ENCODE assay signal across 10 cellular contexts in the genomic region with DNA sequence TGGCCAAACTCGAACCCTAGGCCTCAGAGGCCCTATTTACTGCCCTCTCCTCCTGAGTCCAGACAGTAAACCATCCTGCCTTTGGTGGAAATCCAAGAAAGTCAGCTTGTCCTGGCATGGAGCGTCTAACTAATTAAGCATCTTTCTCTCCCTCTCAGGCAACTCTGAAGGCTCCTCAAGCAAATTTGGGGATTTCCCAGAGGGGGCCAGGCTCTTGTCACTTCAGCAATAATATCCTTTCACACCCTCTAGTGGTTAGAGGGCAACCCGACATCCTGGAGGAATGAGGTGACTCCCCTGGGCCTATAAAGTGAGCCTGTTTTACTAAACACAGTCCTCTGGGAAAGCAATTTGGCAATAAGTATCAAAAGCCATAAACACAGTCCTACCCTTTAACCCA.
DNase-seq lines count a peak whose midpoint lies in the region; ATAC-seq and TF ChIP-seq lines count a peak whose summit lies in the region.
"Had no signal": no experiment of that assay in that cellular context is flagged by ENCODE, and none has a peak within 500 bp of the region (broad histone marks: within the 10 kb centered on the region; RNA-seq: fewer than 3 reads in every experiment).

No MANE protein-coding gene starts in this region.

- H3K36me3 Mint-ChIP-seq in HFFc6 (ENCODE audit: low read depth): no peaks in the 10 kb centered on the region
- no peaks in the 10 kb centered on the region for H3K36me3 Mint-ChIP-seq in activated CD4-positive, alpha-beta T cell treated with anti-CD3 and anti-CD28 coated beads for 36 hours (ENCODE audit: low read depth)
- H3K36me3 Mint-ChIP-seq in endothelial cell (ENCODE audit: low read depth, unreplicated experiment): no peaks in the 10 kb centered on the region

- H3K27ac Mint-ChIP-seq in HFFc6: no peak overlapping the region
- H3K27ac Mint-ChIP-seq in activated CD4-positive, alpha-beta T cell treated with anti-CD3 and anti-CD28 coated beads for 36 hours: no peak overlapping the region
- H3K27ac Mint-ChIP-seq in endothelial cell (ENCODE audit: unreplicated experiment): no peak overlapping the region
- H3K27ac Mint-ChIP-seq: CD8-positive, alpha-beta memory T cell had no signal

- H3K9me3 Mint-ChIP-seq in HFFc6: peaks cover 4% of the 10 kb centered on the region; the same call in 1 of the 2 replicates
- H3K9me3 Mint-ChIP-seq in activated CD4-positive, alpha-beta T cell treated with anti-CD3 and anti-CD28 coated beads for 36 hours (ENCODE audit: low read depth): no peaks in the 10 kb centered on the region
- no peaks in the 10 kb centered on the region for H3K9me3 Mint-ChIP-seq in endothelial cell (ENCODE audit: unreplicated experiment)

- H3K4me1 Mint-ChIP-seq in HFFc6 (ENCODE audit: low read depth): peaks cover 12% of the 10 kb centered on the region
- H3K4me1 Mint-ChIP-seq in activated CD4-positive, alpha-beta T cell treated with anti-CD3 and anti-CD28 coated beads for 36 hours: peaks cover 6% of the 10 kb centered on the region
- peaks cover 9% of the 10 kb centered on the region for H3K4me1 Mint-ChIP-seq in endothelial cell (ENCODE audit: unreplicated experiment)
- H3K4me1 Mint-ChIP-seq: CD8-positive, alpha-beta memory T cell had no signal

- H3K36me3 ChIP-seq in spleen: no peaks in the 10 kb centered on the region

- no peak for TF ChIP-seq POLR2A in spleen (IDR thresholded peaks at IDR 0.05)

- TF ChIP-seq CTCF in HFFc6 (IDR thresholded peaks at IDR 0.05) (peak; percentile 85), endothelial cell (IDR thresholded peaks at IDR 0.05; ENCODE audit: unreplicated experiment) (peak; percentile 65), spleen (IDR thresholded peaks at IDR 0.05 in 8 of 11, conservative IDR thresholded peaks at IDR 0.05 in 3 of 11) (peak in 9 of 11 experiments; percentile 15 to 56 (median 26))

- no peaks in the 10 kb centered on the region for H3K4me1 ChIP-seq in spleen

- peaks cover 0 to 17% (median 2%) of the 10 kb centered on the region in 8 donors for H3K9me3 ChIP-seq in spleen

- CTCF ChIA-PET in activated CD4-positive, alpha-beta T cell treated with anti-CD3 and anti-CD28 coated beads for 36 hours (lab: Charles Lee): interaction anchor here (0.6 to 2.9 kb wide), 15 partner anchors 12 to 1022 kb away, joined by 3 to 22 read pairs (median 3); a partner anchor contains a TSS

- H3K4me3 Mint-ChIP-seq in HFFc6: no peak overlapping the region
- H3K4me3 Mint-ChIP-seq in activated CD4-positive, alpha-beta T cell treated with anti-CD3 and anti-CD28 coated beads for 36 hours: no peak overlapping the region
- no peak overlapping the region for H3K4me3 Mint-ChIP-seq in endothelial cell (ENCODE audit: unreplicated experiment)
- H3K4me3 Mint-ChIP-seq: CD8-positive, alpha-beta memory T cell had no signal

- POLR2A ChIA-PET in activated CD4-positive, alpha-beta T cell treated with anti-CD3 and anti-CD28 coated beads for 36 hours (lab: Charles Lee): no interaction called here

- H3K27ac ChIP-seq in spleen: no peak overlapping the region

- 27 to 47% (median 37%) methylated on average over 3 of the region's 3 CpGs for WGBS in spleen, 5 donors

- intact Hi-C loops in activated CD4-positive, alpha-beta T cell treated with anti-CD3 and anti-CD28 coated beads for 36 hours (cut with DNase I, micrococcal nuclease): loop anchor here (1.0 to 2.0 kb wide), 4 partner anchors 61 to 155 kb away; no protein-coding TSS in a partner anchor
- intact Hi-C loops in spleen (cut with DNase I; ENCODE audit: low total_unique reads): no loop called here

- H3K27me3 ChIP-seq in spleen (replicated peaks in 1 of 7): no peaks in the 10 kb centered on the region

- no peak overlapping the region for H3K4me3 ChIP-seq in spleen

- peak; percentile 33 for DNase-seq in NCI-H2227 (lab: John Stamatoyannopoulos, UW; ENCODE audit: unreplicated experiment)
- DNase-seq in NCI-H2227 treated with DMSO at 0.1 percent for 48 hours (lab: John Stamatoyannopoulos, UW): no peak
- DNase-seq in HFFc6: peak; percentile 65
- peak; percentile 55 for DNase-seq in MV-4-11 (lab: John Stamatoyannopoulos, UW)
- DNase-seq in activated CD4-positive, alpha-beta T cell treated with anti-CD3 and anti-CD28 coated beads for 36 hours: peak; percentile 79
- peak; percentile 51 for DNase-seq in endothelial cell (ENCODE audit: low spot score)
- DNase-seq in spleen: no peak
- DNase-seq in NCI-H2029 treated with DMSO at 0.1 percent for 48 hours (lab: John Stamatoyannopoulos, UW): no peak

- H3K27me3 Mint-ChIP-seq in HFFc6 (ENCODE audit: insufficient read depth): peaks cover under 1% of the 10 kb centered on the region
- no peaks in the 10 kb centered on the region for H3K27me3 Mint-ChIP-seq in activated CD4-positive, alpha-beta T cell treated with anti-CD3 and anti-CD28 coated beads for 36 hours
- H3K27me3 Mint-ChIP-seq in endothelial cell (ENCODE audit: unreplicated experiment): peaks cover 4% of the 10 kb centered on the region

- peak; percentile 98 for ATAC-seq in activated CD4-positive, alpha-beta T cell treated with anti-CD3 and anti-CD28 coated beads for 36 hours
- ATAC-seq: left colon had no signal

Comparison
In these comparisons a context has a peak if more than half of its experiments do, and no peak if none do; other contexts are left out.
1. DNase-seq: peak in NCI-H2227 (single experiment), HFFc6 (single experiment), MV-4-11 (single experiment), activated CD4-positive, alpha-beta T cell treated with anti-CD3 and anti-CD28 coated beads for 36 hours (single experiment) and endothelial cell (single experiment); none in NCI-H2227 treated with DMSO at 0.1 percent for 48 hours (single experiment), spleen (single experiment) and NCI-H2029 treated with DMSO at 0.1 percent for 48 hours (single experiment).
2. CTCF ChIP-seq: peak in every context shown above with its lines; median percentile 85 in HFFc6; 65 in endothelial cell; 26 in spleen.